Comparison of ENCODE assay signal across 11 cellular contexts in the genomic region with DNA sequence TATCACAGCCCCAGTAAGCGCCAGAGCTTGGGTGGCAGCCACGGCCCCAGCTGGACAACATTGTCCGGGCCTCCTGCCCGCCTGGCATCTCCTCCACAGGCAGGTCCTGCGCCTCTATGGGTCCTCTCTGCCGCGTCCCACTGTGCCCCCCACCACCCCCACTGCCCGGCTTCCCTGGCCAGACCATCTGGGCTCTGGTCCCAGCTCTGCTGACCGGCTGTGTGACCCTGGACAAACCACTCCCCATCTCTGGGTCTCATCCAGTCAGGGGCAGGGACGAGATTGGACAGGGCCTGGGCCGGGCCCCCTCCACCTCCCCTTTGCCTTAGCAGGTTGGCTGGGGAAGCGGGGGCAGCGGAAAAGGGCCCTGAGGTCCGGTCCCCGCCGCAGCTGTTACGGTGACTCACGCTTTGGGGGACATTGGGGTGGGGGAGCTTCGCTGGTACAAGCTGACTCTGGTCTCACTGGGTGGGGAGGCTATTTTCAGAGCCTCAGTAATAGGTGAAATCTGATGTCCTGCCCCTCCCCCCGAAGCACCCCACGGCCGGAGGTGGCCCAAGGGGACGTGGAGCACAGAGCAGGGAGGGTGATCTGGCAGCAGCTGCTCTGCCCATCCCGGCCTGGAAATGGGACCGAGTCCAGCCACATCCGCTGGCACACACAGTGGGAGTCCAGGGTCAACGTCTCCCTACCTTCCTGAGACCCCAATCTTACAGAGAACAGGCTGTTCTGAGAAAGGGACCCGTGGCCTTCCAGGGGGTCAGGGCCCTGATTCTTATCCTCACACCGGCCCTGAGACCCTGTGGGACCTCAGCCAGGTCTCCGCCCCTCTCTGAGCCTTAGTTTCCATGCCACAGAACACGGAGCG. TPM values are rescaled to one million over a fixed set of nuclear protein-coding genes. Genes with fewer than 3 reads are reported as not detected.
A peak's percentile ranks its signal among the peaks of the same experiment; 100 is the strongest.
DNase-seq lines count a peak whose midpoint lies in the region; ATAC-seq, FAIRE-seq and TF ChIP-seq lines count a peak whose summit lies in the region.
"Had no signal": no experiment of that assay in that cellular context is flagged by ENCODE, and none has a peak within 500 bp of the region (broad histone marks: within the 10 kb centered on the region; RNA-seq: fewer than 3 reads in every experiment).

No MANE protein-coding gene starts in this region.

- H3K4me3 ChIP-seq in endothelial cell of umbilical vein (replicated peaks in 1 of 3; ENCODE audit: insufficient read depth in 1 of 3, low read depth in 1 of 3, low read length in 3 of 3) (no peak overlapping the region), lung (no peak overlapping the region), suprapubic skin (peak overlapping the region; percentile 31)
- H3K4me3 ChIP-seq: SJSA1 had no signal

- TF ChIP-seq CTCF in endothelial cell of umbilical vein (IDR thresholded peaks at IDR 0.05; ENCODE audit: extremely low read depth in 1 of 2, insufficient read depth in 1 of 2, low read depth in 1 of 2, low read length in 2 of 2) (no peak), lung (IDR thresholded peaks at IDR 0.05; ENCODE audit: control extremely low read depth, extremely low read depth) (no peak), suprapubic skin (IDR thresholded peaks at IDR 0.05) (no peak)

- peak overlapping the region in 1 of 2 donors; percentile 49 for H3K27ac Mint-ChIP-seq in activated naive CD4-positive, alpha-beta T cell treated with anti-CD3 and anti-CD28 coated beads, Interleukin-2, amount 50 U/mL, for 72 hours
- H3K27ac Mint-ChIP-seq: stimulated activated naive B cell treated with anti-CD40 and anti-IgM and Interleukin-4, amounts not matched to agents 10 μg/mL and 1 μg/mL and 100 μg/mL, for 72 hours had no signal

- peak overlapping the region; percentile 5 for H3K4me2 ChIP-seq in endothelial cell of umbilical vein (ENCODE audit: insufficient read depth, low read length)
- H3K4me2 ChIP-seq: KMS-11 had no signal

- no peak overlapping the region for H2AFZ ChIP-seq in endothelial cell of umbilical vein (ENCODE audit: low read depth, low read length)

- no peaks in the 10 kb centered on the region for H3K9me3 Mint-ChIP-seq in activated naive CD4-positive, alpha-beta T cell treated with anti-CD3 and anti-CD28 coated beads, Interleukin-2, amount 50 U/mL, for 72 hours
- H3K9me3 Mint-ChIP-seq: stimulated activated naive B cell treated with anti-CD40 and anti-IgM and Interleukin-4, amounts not matched to agents 10 μg/mL and 1 μg/mL and 100 μg/mL, for 72 hours had no signal

- no peaks in the 10 kb centered on the region for H3K9me1 ChIP-seq in endothelial cell of umbilical vein (replicated peaks; ENCODE audit: control insufficient read depth, extremely low read depth, insufficient read depth, low read length)

- DNase-seq in NCI-H2196 (lab: John Stamatoyannopoulos, UW; ENCODE audit: unreplicated experiment) (peak; percentile 61), endothelial cell of umbilical vein (ENCODE audit: low read depth, low spot score) (peak; percentile 83), lung (ENCODE audit: low spot score) (peak; percentile 71), suprapubic skin (ENCODE audit: low spot score in 2 of 2) (peak; percentile 90), SHP77 (lab: John Stamatoyannopoulos, UW) (no peak)
- no peak for DNase-seq in activated naive CD4-positive, alpha-beta T cell treated with anti-CD3 and anti-CD28 coated beads, Interleukin-2, amount 50 U/mL, for 72 hours (ENCODE audit: low spot score in 2 of 2)
- DNase-seq: stimulated activated naive B cell treated with anti-CD40 and anti-IgM and Interleukin-4, amounts not matched to agents 10 μg/mL and 1 μg/mL and 100 μg/mL, for 72 hours had no signal

- peaks cover 79% of the 10 kb centered on the region for H3K79me2 ChIP-seq in endothelial cell of umbilical vein (ENCODE audit: control insufficient read depth, insufficient read depth, low read length)

- intact Hi-C loops in endothelial cell of umbilical vein (cut with micrococcal nuclease), result loop anchor here (2.0 kb wide), 1 partner anchor 13 kb away; no protein-coding TSS in a partner anchor

- CTCF ChIA-PET in endothelial cell of umbilical vein (lab: Charles Lee), result interaction anchor here (0.8 to 5.1 kb wide), 4 partner anchors 12 to 54 kb away, joined by 3 to 34 read pairs (median 6); no protein-coding TSS in a partner anchor

- H4K20me1 ChIP-seq in endothelial cell of umbilical vein (replicated peaks; ENCODE audit: control insufficient read depth, extremely low read depth, insufficient read depth, low read length), result no peaks in the 10 kb centered on the region

- H3K36me3 ChIP-seq in endothelial cell of umbilical vein (ENCODE audit: control insufficient read depth in 2 of 2, extremely low read depth in 1 of 2, insufficient read depth in 2 of 2, low read length in 2 of 2), result no peaks in the 10 kb centered on the region
- peaks cover 0 to 9% of the 10 kb centered on the region in 2 donors for H3K36me3 ChIP-seq in lung (ENCODE audit: control insufficient read depth in 2 of 2, insufficient read depth in 2 of 2, low read length in 2 of 2)
- H3K36me3 ChIP-seq in suprapubic skin, result no peaks in the 10 kb centered on the region

- BruUV-seq in endothelial cell of umbilical vein (replicated peaks; lab: Mats Ljungman, UMichigan), result no TSS peak

- peak; percentile 89 for FAIRE-seq in endothelial cell of umbilical vein (lab: Jason Lieb, UNC)

- no peak for TF ChIP-seq EP300 in suprapubic skin (IDR thresholded peaks at IDR 0.05)

- no peaks in the 10 kb centered on the region for H3K36me3 Mint-ChIP-seq in activated naive CD4-positive, alpha-beta T cell treated with anti-CD3 and anti-CD28 coated beads, Interleukin-2, amount 50 U/mL, for 72 hours

- POLR2A ChIA-PET in endothelial cell of umbilical vein (lab: Charles Lee), result interaction anchor here (0.8 to 1.0 kb wide), 2 partner anchors 12 to 54 kb away, joined by 3 to 4 read pairs; no protein-coding TSS in a partner anchor

- H3K4me1 ChIP-seq in endothelial cell of umbilical vein (ENCODE audit: control insufficient read depth, extremely low read depth, insufficient read depth, low read length) (peaks cover 21% of the 10 kb centered on the region), lung (ENCODE audit: control insufficient read depth in 2 of 2, insufficient read depth in 2 of 2, low read length in 2 of 2) (peaks cover 6 to 13% of the 10 kb centered on the region in 2 donors), suprapubic skin (peaks cover 62% of the 10 kb centered on the region)
- H3K4me1 ChIP-seq: SJSA1 had no signal

- H3K9ac ChIP-seq in endothelial cell of umbilical vein (replicated peaks; ENCODE audit: extremely low read depth, insufficient read depth, low read length), result no peak overlapping the region
- H3K9ac ChIP-seq: KMS-11 had no signal

- ATAC-seq in lung (ENCODE audit: insufficient read depth, low FRiP score) (peak; percentile 54), HG03025 (IDR thresholded peaks at IDR 0.05; ENCODE audit: low FRiP score, unreplicated experiment) (no peak), HG03460 (IDR thresholded peaks at IDR 0.05; ENCODE audit: unreplicated experiment) (no peak)
- no peak for ATAC-seq in activated naive CD4-positive, alpha-beta T cell treated with anti-CD3 and anti-CD28 coated beads, Interleukin-2, amount 50 U/mL, for 72 hours
- ATAC-seq: stimulated activated naive B cell treated with anti-CD40 and anti-IgM and Interleukin-4, amounts not matched to agents 10 μg/mL and 1 μg/mL and 100 μg/mL, for 72 hours had no signal

- H3K27ac ChIP-seq in endothelial cell of umbilical vein (ENCODE audit: insufficient read depth, low read depth, low read length) (peak overlapping the region; percentile 46), lung (ENCODE audit: low read depth in 1 of 2, low read length in 1 of 2) (peak overlapping the region; percentile 90 to 91), suprapubic skin (peak overlapping the region; percentile 87)
- H3K27ac ChIP-seq: KMS-11, SJSA1 had no signal

- TF ChIP-seq POLR2A in endothelial cell of umbilical vein (IDR thresholded peaks at IDR 0.05; ENCODE audit: low read depth, low read length) (no peak), suprapubic skin (IDR thresholded peaks at IDR 0.05) (no peak)

- WGBS in lung, 2 donors, result 44 to 70% methylated on average over 30 to 32 of the region's 32 CpGs
- 15% methylated on average over 8 of the region's 32 CpGs for WGBS in suprapubic skin

- no peaks in the 10 kb centered on the region for H3K9me3 ChIP-seq in endothelial cell of umbilical vein (replicated peaks; ENCODE audit: control insufficient read depth, insufficient read depth, low read length)
- H3K9me3 ChIP-seq in lung (ENCODE audit: control insufficient read depth in 2 of 2, insufficient read depth in 1 of 2, low read length in 1 of 2), result no peaks in the 10 kb centered on the region
- H3K9me3 ChIP-seq in suprapubic skin, result no peaks in the 10 kb centered on the region
- H3K9me3 ChIP-seq: SJSA1 had no signal

- no peaks in the 10 kb centered on the region for H3K27me3 ChIP-seq in endothelial cell of umbilical vein (ENCODE audit: control insufficient read depth in 2 of 2, insufficient read depth in 2 of 2, low read length in 2 of 2)
- no peaks in the 10 kb centered on the region for H3K27me3 ChIP-seq in lung (ENCODE audit: control insufficient read depth, insufficient read depth)
- no peaks in the 10 kb centered on the region for H3K27me3 ChIP-seq in suprapubic skin
- H3K27me3 ChIP-seq: SJSA1 had no signal

- dilution Hi-C loops in endothelial cell of umbilical vein (cut with MboI; ENCODE audit: extremely low pct_ligation_motif_present, low sequenced_read_pairs), result no loop called here

TF ChIP-seq in endothelial cell of umbilical vein, 7 proteins besides CTCF, POLR2A, EP300 and RAD21:
- peak; percentile 36 for TF ChIP-seq JUN (IDR thresholded peaks at IDR 0.05; ENCODE audit: borderline replicate concordance, insufficient read depth, insufficient read length, low read depth)
- TF ChIP-seq GATA2 (IDR thresholded peaks at IDR 0.05; ENCODE audit: insufficient read depth, insufficient read length, low read depth, low read length), result no peak
- TF ChIP-seq FOS (IDR thresholded peaks at IDR 0.05; ENCODE audit: borderline replicate concordance, insufficient read depth, low read length), result peak; percentile 57
- peak; percentile 54 for TF ChIP-seq POLR2AphosphoS5 (IDR thresholded peaks at IDR 0.05; ENCODE audit: insufficient read depth, low read depth, low read length)
TF ChIP-seq in endothelial cell of umbilical vein: peak in this region for 3.

RNA-seq across cellular contexts. Expression of a gene that starts 9.1 kb away (rescaled TPM):
- total RNA-seq in endothelial cell of umbilical vein, result 131 and 133 TPM in 2 replicates
- polyA plus RNA-seq in endothelial cell of umbilical vein, result 8.5 and 11.4 TPM in 2 replicates
- polyA plus RNA-seq in endothelial cell of umbilical vein (2011; cell fraction: cytosol; rRNA removed), result 12.8 and 14.1 TPM in 2 replicates
- 21.9 and 24.5 TPM in 2 replicates for polyA plus RNA-seq in endothelial cell of umbilical vein (2011; cell fraction: nucleus; rRNA removed)
- polyA plus RNA-seq in endothelial cell of umbilical vein (2012), result 41.1 and 45.2 TPM in 2 replicates
- 16.4 and 18.3 TPM in 2 replicates for polyA minus RNA-seq in endothelial cell of umbilical vein
- polyA minus RNA-seq in endothelial cell of umbilical vein (2011; cell fraction: cytosol; rRNA and poly(A)+ RNA removed), result 35.0 TPM
- polyA minus RNA-seq in endothelial cell of umbilical vein (2011; cell fraction: nucleus; rRNA and poly(A)+ RNA removed), result 14.8 and 32.1 TPM in 2 replicates
- 100 to 1,000 TPM in 1 of 2 donors, 10 to 100 TPM in 1; 43.9 to 208 TPM for total RNA-seq in lung
- 10 to 100 TPM; 40.4 to 55.6 TPM for polyA plus RNA-seq in lung
- 100 to 1,000 TPM; 135 to 234 (median 194) TPM for total RNA-seq in suprapubic skin
- 10 to 100 TPM; 10.4 to 23.1 TPM for total RNA-seq in activated naive CD4-positive, alpha-beta T cell treated with anti-CD3 and anti-CD28 coated beads, Interleukin-2, amount 50 U/mL, for 72 hours

Comparison
In these comparisons a context has a peak if more than half of its experiments do, and no peak if none do; other contexts are left out.
1. DNase-seq: peak in NCI-H2196 (single experiment), endothelial cell of umbilical vein (single experiment), lung (single experiment) and suprapubic skin (2 of 2); none in activated naive CD4-positive, alpha-beta T cell treated with anti-CD3 and anti-CD28 coated beads, Interleukin-2, amount 50 U/mL, for 72 hours (0 of 2) and SHP77 (0 of 2).
2. Peak in every context shown above with its lines, with median percentiles within 50 percentile points of each other: H3K27ac ChIP-seq.